8 cellular contexts compared by ENCODE assay signal in the genomic region with DNA sequence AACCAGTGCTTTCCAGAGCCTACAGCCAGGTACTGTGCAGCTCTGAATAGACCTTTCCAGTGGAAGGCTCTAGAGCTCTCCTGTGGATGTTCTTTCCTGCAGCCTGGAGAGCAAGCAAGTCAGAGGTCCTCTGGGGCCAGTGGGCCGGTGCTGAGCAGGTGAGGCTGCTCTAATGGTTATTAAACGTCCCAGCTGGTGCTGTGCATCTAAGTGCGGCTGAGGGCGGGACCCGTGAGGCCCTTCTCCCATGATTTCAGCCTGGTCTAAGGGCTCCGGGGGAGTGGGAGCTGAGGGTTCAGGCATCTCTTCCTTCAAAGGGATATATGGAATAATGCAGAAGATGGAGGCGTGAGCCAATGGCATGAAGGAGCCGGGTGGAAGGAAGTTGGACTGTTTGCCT.
"Had no signal": no experiment of that assay in that cellular context is flagged by ENCODE, and none has a peak within 500 bp of the region (broad histone marks: within the 10 kb centered on the region; RNA-seq: fewer than 3 reads in every experiment).

No MANE protein-coding gene starts in this region.

- FAIRE-seq: H1, H54, HTR-8/SVneo had no signal

- H2AFZ ChIP-seq: GM23338 had no signal

- DNase-seq: H9, HCEC 1CT, IMR-90, KBM-7 had no signal

- H3K4me2 ChIP-seq: GM23338 had no signal

- H3K4me3 ChIP-seq: GM23338 had no signal
